Comparison of ENCODE assay signal across 25 cellular contexts in the genomic region with DNA sequence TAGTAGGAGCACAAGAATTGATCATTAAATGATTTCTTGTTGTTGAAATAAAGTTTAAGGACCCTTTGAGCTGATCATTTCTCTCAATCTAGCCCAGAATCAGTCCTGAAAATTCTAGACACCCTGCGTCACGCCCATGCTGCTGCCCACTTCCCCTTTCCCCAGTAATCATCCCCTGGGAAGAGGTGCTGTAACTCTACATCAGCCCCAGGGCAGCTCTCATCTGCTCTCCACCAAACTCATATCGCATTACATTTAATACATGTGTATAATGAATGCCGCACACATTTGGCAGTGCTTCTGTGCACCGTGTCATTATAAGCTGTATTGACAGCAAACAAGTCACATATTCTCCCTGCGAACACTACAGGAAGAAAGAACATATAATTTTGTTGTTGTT.
DNase-seq lines count a peak whose midpoint lies in the region; ATAC-seq, FAIRE-seq and TF ChIP-seq lines count a peak whose summit lies in the region.
"Had no signal": no experiment of that assay in that cellular context is flagged by ENCODE, and none has a peak within 500 bp of the region (broad histone marks: within the 10 kb centered on the region; RNA-seq: fewer than 3 reads in every experiment).

No MANE protein-coding gene starts in this region.

- no peak overlapping the region for H2AFZ ChIP-seq in K562 (ENCODE audit: low read depth, low read length)

- H4K20me1 ChIP-seq in K562 (replicated peaks; ENCODE audit: control insufficient read depth, insufficient read depth, low read length), result no peaks in the 10 kb centered on the region

- no peak for TF ChIP-seq POLR2A in K562 (conservative IDR thresholded peaks at IDR 0.05)

- no peak overlapping the region for H3K27ac Mint-ChIP-seq in activated CD8-positive, alpha-beta T cell treated with anti-CD3 and anti-CD28 coated beads for 36 hours
- H3K27ac Mint-ChIP-seq: activated B cell treated with CpG ODN at 0.5 μM for 24 hours; activated CD8-positive, alpha-beta T cell treated with anti-CD3 and anti-CD28 coated beads, Interleukin-2, amount 10 ng/mL, durations not matched to agents 7 days and 5 days; CD8-positive, alpha-beta T cell; dendritic cell treated with granulocyte-macrophage colony-stimulating factor and Interleukin-4, amounts not matched to agents 40 ng/mL and 50 ng/mL, for 4 days; nephron; T-helper 2 cell treated with Interferon-gamma antibody and Interleukin-4, amounts not matched to agents 5 μg/mL and 100 μg/mL, for 36 hours had no signal

- CTCF ChIA-PET in K562 (lab: Yijun Ruan, JAX; ENCODE audit: low intra/inter-chr PET ratio), result no interaction called here
- CTCF ChIA-PET in activated CD8-positive, alpha-beta T cell treated with anti-CD3 and anti-CD28 coated beads for 36 hours (lab: Charles Lee), result no interaction called here

- H3K27me3 ChIP-seq in K562 (ENCODE audit: control insufficient read depth in 2 of 2, insufficient read depth in 2 of 2, low read length in 2 of 2), result no peaks in the 10 kb centered on the region
- H3K27me3 ChIP-seq: heart right ventricle, left lung had no signal

- intact Hi-C loops in K562 (cut with micrococcal nuclease), result no loop called here
- intact Hi-C loops in activated CD8-positive, alpha-beta T cell treated with anti-CD3 and anti-CD28 coated beads for 36 hours (cut with micrococcal nuclease), result no loop called here

- no peaks in the 10 kb centered on the region for H3K9me3 Mint-ChIP-seq in activated CD8-positive, alpha-beta T cell treated with anti-CD3 and anti-CD28 coated beads for 36 hours
- H3K9me3 Mint-ChIP-seq: activated B cell treated with CpG ODN at 0.5 μM for 24 hours; CD8-positive, alpha-beta T cell; dendritic cell treated with granulocyte-macrophage colony-stimulating factor and Interleukin-4, amounts not matched to agents 40 ng/mL and 50 ng/mL, for 4 days; nephron; T-helper 2 cell treated with Interferon-gamma antibody and Interleukin-4, amounts not matched to agents 5 μg/mL and 100 μg/mL, for 36 hours had no signal

- in situ Hi-C loops in K562 (cut with MboI), result no loop called here

- no peak for FAIRE-seq in K562 (lab: Jason Lieb, UNC)
- FAIRE-seq: bronchial epithelial cell, endothelial cell of umbilical vein, H54 had no signal

- BruUV-seq in K562 (replicated peaks; lab: Mats Ljungman, UMichigan), result no TSS peak

- H3K4me1 ChIP-seq in K562 (replicated peaks in 1 of 2; ENCODE audit: control insufficient read depth in 2 of 2, insufficient read depth in 2 of 2, low read length in 2 of 2), result no peaks in the 10 kb centered on the region
- H3K4me1 ChIP-seq: heart right ventricle, left lung had no signal

- H3K27ac ChIP-seq in K562 (ENCODE audit: extremely low read depth, low read depth, low read length), result no peak overlapping the region
- H3K27ac ChIP-seq: heart right ventricle, left lung had no signal

- H3K4me2 ChIP-seq in K562 (ENCODE audit: insufficient read depth, low read length), result no peak overlapping the region

- TF ChIP-seq EP300 in K562 (IDR thresholded peaks at IDR 0.05; ENCODE audit: low read length), result no peak

- no peak for TF ChIP-seq RAD21 in K562 (CRISPR knock-in tag; conservative IDR thresholded peaks at IDR 0.05 in 1 of 2, IDR thresholded peaks at IDR 0.05 in 1 of 2)

- H3K4me1 Mint-ChIP-seq in activated CD8-positive, alpha-beta T cell treated with anti-CD3 and anti-CD28 coated beads for 36 hours (ENCODE audit: low read depth), result no peaks in the 10 kb centered on the region
- H3K4me1 Mint-ChIP-seq: activated B cell treated with CpG ODN at 0.5 μM for 24 hours, nephron had no signal

- H3K4me3 ChIP-seq in K562, result no peak overlapping the region
- H3K4me3 ChIP-seq: heart right ventricle, left lung had no signal

- no peaks in the 10 kb centered on the region for H3K27me3 Mint-ChIP-seq in activated CD8-positive, alpha-beta T cell treated with anti-CD3 and anti-CD28 coated beads for 36 hours
- H3K27me3 Mint-ChIP-seq: dendritic cell treated with granulocyte-macrophage colony-stimulating factor and Interleukin-4, amounts not matched to agents 40 ng/mL and 50 ng/mL, for 4 days had no signal

- DNase-seq in DMS153 treated with DMSO at 0.1 percent for 48 hours (lab: John Stamatoyannopoulos, UW; ENCODE audit: unreplicated experiment) (peak; percentile 43), NCI-H1417 (lab: John Stamatoyannopoulos, UW) (peak; percentile 8 to 92 (median 66)), NCI-H2227 (lab: John Stamatoyannopoulos, UW; ENCODE audit: unreplicated experiment) (peak; percentile 79), K562 (ENCODE audit: extremely low read depth in 1 of 4, low spot score in 3 of 4) (no peak)
- DNase-seq in stimulated activated naive CD4-positive, alpha-beta T cell treated with Interleukin-2 at 50 U/mL for 16 hours (lab: John Stamatoyannopoulos, UW), result no peak
- DNase-seq in activated CD8-positive, alpha-beta T cell treated with anti-CD3 and anti-CD28 coated beads for 36 hours, result no peak
- DNase-seq: activated B cell treated with CpG ODN at 0.5 μM for 24 hours; activated CD8-positive, alpha-beta T cell treated with anti-CD3 and anti-CD28 coated beads, Interleukin-2, amount 10 ng/mL, durations not matched to agents 7 days and 5 days; activated naive CD4-positive, alpha-beta T cell; activated T-cell treated with anti-CD3 and anti-CD28 coated beads, Interleukin-2, amount 50 U/mL, for 1 hour; CD8-positive, alpha-beta T cell; heart right ventricle; left lung; midbrain; RPMI8226; stimulated activated CD4-positive, alpha-beta T cell treated with anti-CD3 and anti-CD28 coated beads, Interleukin-1b, Interleukin-23, amount 100 ng/mL, for 48 hours; stimulated activated naive CD4-positive, alpha-beta T cell had no signal

- H3K4me3 Mint-ChIP-seq in activated CD8-positive, alpha-beta T cell treated with anti-CD3 and anti-CD28 coated beads for 36 hours, result no peak overlapping the region
- H3K4me3 Mint-ChIP-seq: activated B cell treated with CpG ODN at 0.5 μM for 24 hours; activated CD8-positive, alpha-beta T cell treated with anti-CD3 and anti-CD28 coated beads, Interleukin-2, amount 10 ng/mL, durations not matched to agents 7 days and 5 days; CD8-positive, alpha-beta T cell; dendritic cell treated with granulocyte-macrophage colony-stimulating factor and Interleukin-4, amounts not matched to agents 40 ng/mL and 50 ng/mL, for 4 days; nephron; T-helper 2 cell treated with Interferon-gamma antibody and Interleukin-4, amounts not matched to agents 5 μg/mL and 100 μg/mL, for 36 hours had no signal

- ATAC-seq in K562 (no peak), GM18867 (IDR thresholded peaks at IDR 0.05; ENCODE audit: unreplicated experiment) (no peak)
- ATAC-seq in activated CD8-positive, alpha-beta T cell treated with anti-CD3 and anti-CD28 coated beads for 36 hours, result no peak
- ATAC-seq: activated CD8-positive, alpha-beta T cell treated with anti-CD3 and anti-CD28 coated beads, Interleukin-2, amount 10 ng/mL, durations not matched to agents 7 days and 5 days; CD8-positive, alpha-beta T cell; heart right ventricle; left lung; SK-N-SH treated with all-trans-retinoic acid at 6 μM for 48 hours had no signal

- TF ChIP-seq CTCF in K562 (IDR thresholded peaks at IDR 0.05 in 2 of 3, conservative IDR thresholded peaks at IDR 0.05 in 1 of 3; ENCODE audit: insufficient read depth in 2 of 3, low read depth in 1 of 3, low read length in 3 of 3), result no peak
- no peak for TF ChIP-seq CTCF in activated CD8-positive, alpha-beta T cell treated with anti-CD3 and anti-CD28 coated beads for 36 hours (IDR thresholded peaks at IDR 0.05)

- H3K9ac ChIP-seq in K562 (ENCODE audit: insufficient read depth in 1 of 2, low read depth in 2 of 2, low read length in 2 of 2), result no peak overlapping the region

- no peaks in the 10 kb centered on the region for H3K36me3 ChIP-seq in K562 (ENCODE audit: control insufficient read depth, insufficient read depth, low read length)
- H3K36me3 ChIP-seq: heart right ventricle, left lung had no signal

- 0% methylated on average over 6 of the region's 6 CpGs for WGBS in K562 (ENCODE audit: insufficient coverage, low coverage, missing lambda C conversion rate)

- no peaks in the 10 kb centered on the region for H3K79me2 ChIP-seq in K562 (ENCODE audit: control insufficient read depth, insufficient read depth, low read length)

- H3K36me3 Mint-ChIP-seq in activated CD8-positive, alpha-beta T cell treated with anti-CD3 and anti-CD28 coated beads for 36 hours (ENCODE audit: low read depth), result no peaks in the 10 kb centered on the region
- H3K36me3 Mint-ChIP-seq: CD8-positive, alpha-beta T cell had no signal

- POLR2A ChIA-PET in K562 (lab: Yijun Ruan, JAX), result interaction anchor here (1.0 kb wide), 1 partner anchor 13 kb away, joined by 3 read pairs; no protein-coding TSS in a partner anchor
- POLR2A ChIA-PET in activated CD8-positive, alpha-beta T cell treated with anti-CD3 and anti-CD28 coated beads for 36 hours (lab: Charles Lee), result interaction anchor here (0.6 kb wide), 1 partner anchor 24 kb away, joined by 3 read pairs; no protein-coding TSS in a partner anchor

- no peaks in the 10 kb centered on the region for H3K9me3 ChIP-seq in K562 (replicated peaks; ENCODE audit: control insufficient read depth, insufficient read depth, low read depth, low read length)
- H3K9me3 ChIP-seq: heart right ventricle, left lung had no signal

- no peaks in the 10 kb centered on the region for H3K9me1 ChIP-seq in K562 (ENCODE audit: control insufficient read depth, insufficient read depth, low read length)

TF ChIP-seq in K562, 482 proteins besides CTCF, POLR2A, EP300 and RAD21:
- peak; percentile 68 for TF ChIP-seq SPI1 (IDR thresholded peaks at IDR 0.05; ENCODE audit: borderline replicate concordance, low read depth, low read length)
- no peak for TF ChIP-seq ZNF217 (CRISPR knock-in tag; IDR thresholded peaks at IDR 0.05)
TF ChIP-seq in K562: peak in this region for 1.

Comparison
In these comparisons a context has a peak if more than half of its experiments do, and no peak if none do; other contexts are left out.
1. DNase-seq: peak in DMS153 treated with DMSO at 0.1 percent for 48 hours (single experiment), NCI-H1417 (3 of 3) and NCI-H2227 (single experiment); none in K562 (0 of 4), stimulated activated naive CD4-positive, alpha-beta T cell treated with Interleukin-2 at 50 U/mL for 16 hours (single experiment) and activated CD8-positive, alpha-beta T cell treated with anti-CD3 and anti-CD28 coated beads for 36 hours (single experiment).